In genomic region chr11:12675951-12676711, GRCh38 we compare ENCODE assay signal across 8 cellular contexts. TPM values are rescaled to one million over a fixed set of nuclear protein-coding genes. Genes with fewer than 3 reads are reported as not detected.
DNase-seq lines count a peak whose midpoint lies in the region; ATAC-seq, FAIRE-seq and TF ChIP-seq lines count a peak whose summit lies in the region.

No MANE protein-coding gene starts in this region.

- H3K4me1 ChIP-seq in left ventricle myocardium inferior (peaks cover 65% of the 10 kb centered on the region), astrocyte (ENCODE audit: insufficient read depth, low read length) (peaks cover 33% of the 10 kb centered on the region), liver (ENCODE audit: control insufficient read depth in 4 of 4, insufficient read depth in 4 of 4, low read length in 3 of 4) (peaks cover 2 to 29% (median 13%) of the 10 kb centered on the region in 4 donors), uterus (peaks cover 3 to 10% of the 10 kb centered on the region in 2 donors)

- peak overlapping the region; percentile 94 for H3K4me2 ChIP-seq in astrocyte (ENCODE audit: low read length)

- no peaks in the 10 kb centered on the region for H3K27me3 Mint-ChIP-seq in astrocyte (ENCODE audit: low read depth, unreplicated experiment)

- WGBS in liver, result 24% methylated on average over 11 of the region's 11 CpGs

- H3K9me3 ChIP-seq in left ventricle myocardium inferior (replicated peaks) (no peaks in the 10 kb centered on the region), astrocyte (ENCODE audit: insufficient read depth, low read depth, low read length) (no peaks in the 10 kb centered on the region), liver (ENCODE audit: control insufficient read depth in 4 of 4, low read length in 3 of 4) (no peaks in the 10 kb centered on the region), uterus (no peaks in the 10 kb centered on the region)

- no peak for TF ChIP-seq POLR2A in uterus (IDR thresholded peaks at IDR 0.05)

- H2AFZ ChIP-seq in astrocyte (ENCODE audit: low read depth, low read length), result no peak overlapping the region

- FAIRE-seq in astrocyte (lab: Jason Lieb, UNC), result peak; percentile 83

- peak overlapping the region; percentile 97 for H3K4me3 Mint-ChIP-seq in astrocyte (ENCODE audit: unreplicated experiment)

- intact Hi-C loops in left ventricle myocardium inferior (cut with micrococcal nuclease), result loop anchor here (10.0 kb wide), 1 partner anchor 209 kb away; no protein-coding TSS in a partner anchor
- intact Hi-C loops in Right ventricle myocardium superior (cut with DNase I), result loop anchor here (5.0 to 10.0 kb wide), 4 partner anchors 71 to 261 kb away; no protein-coding TSS in a partner anchor
- intact Hi-C loops in uterus (cut with DNase I; ENCODE audit: low total_unique reads), result loop anchor here (5.0 to 10.0 kb wide), 2 partner anchors 136 to 209 kb away; no protein-coding TSS in a partner anchor

- DNase-seq in left ventricle myocardium inferior (no peak), Right ventricle myocardium superior (no peak), astrocyte (ENCODE audit: low read depth) (peak; percentile 57), uterus (peak in 1 of 2 donors; percentile 56), NOMO-1 (lab: John Stamatoyannopoulos, UW; ENCODE audit: unreplicated experiment in 2 of 2) (no peak)

- peak overlapping the region; percentile 96 for H3K27ac Mint-ChIP-seq in astrocyte (ENCODE audit: unreplicated experiment)

- H4K20me1 ChIP-seq in astrocyte (ENCODE audit: insufficient read depth, low read length), result peaks cover 37% of the 10 kb centered on the region

- H3K4me3 ChIP-seq in left ventricle myocardium inferior (peak overlapping the region; percentile 84), astrocyte (ENCODE audit: insufficient read depth, low read depth, low read length) (peak overlapping the region; percentile 85), liver (ENCODE audit: low read depth in 1 of 3, low read length in 3 of 3) (peak overlapping the region; percentile 33 to 96 (median 73)), uterus (peak overlapping the region; percentile 58 to 96)

- H3K9me3 Mint-ChIP-seq in astrocyte (ENCODE audit: unreplicated experiment), result no peaks in the 10 kb centered on the region

- H3K27me3 ChIP-seq in left ventricle myocardium inferior (ENCODE audit: low read depth) (no peaks in the 10 kb centered on the region), astrocyte (ENCODE audit: insufficient read depth, low read length) (no peaks in the 10 kb centered on the region), liver (ENCODE audit: control insufficient read depth in 4 of 4, insufficient read depth in 4 of 4, low read length in 3 of 4) (no peaks in the 10 kb centered on the region), uterus (no peaks in the 10 kb centered on the region)

- peak overlapping the region; percentile 94 for H3K9ac ChIP-seq in astrocyte (ENCODE audit: low read length)
- H3K9ac ChIP-seq in liver (ENCODE audit: low read depth in 1 of 2, low read length in 2 of 2), result peak overlapping the region; percentile 15 to 96

- peaks cover 2% of the 10 kb centered on the region for H3K36me3 Mint-ChIP-seq in astrocyte (ENCODE audit: low read depth, unreplicated experiment)

- TF ChIP-seq RAD21 in liver (IDR thresholded peaks at IDR 0.05), result peak in 1 of 2 donors; percentile 36

- ATAC-seq in Right ventricle myocardium superior (ENCODE audit: poor library complexity), result no peak
- ATAC-seq in HG03139 (IDR thresholded peaks at IDR 0.05; ENCODE audit: unreplicated experiment), result no peak
- no peak for ATAC-seq in HG03354 (IDR thresholded peaks at IDR 0.05; ENCODE audit: poor library complexity, severe bottlenecking, unreplicated experiment)

- TF ChIP-seq CTCF in left ventricle myocardium inferior (IDR thresholded peaks at IDR 0.05; ENCODE audit: borderline replicate concordance) (no peak), astrocyte (IDR thresholded peaks at IDR 0.05; ENCODE audit: insufficient read depth, low read depth, low read length) (no peak), liver (IDR thresholded peaks at IDR 0.05; ENCODE audit: low read depth, low read length, missing input control) (no peak), uterus (IDR thresholded peaks at IDR 0.05) (no peak)

- peaks cover 62% of the 10 kb centered on the region for H3K79me2 ChIP-seq in astrocyte (ENCODE audit: insufficient read depth, low read length)

- peaks cover 34% of the 10 kb centered on the region for H3K4me1 Mint-ChIP-seq in astrocyte (ENCODE audit: low read depth, unreplicated experiment)

- H3K36me3 ChIP-seq in left ventricle myocardium inferior (no peaks in the 10 kb centered on the region), astrocyte (ENCODE audit: insufficient read depth, low read length) (no peaks in the 10 kb centered on the region), liver (ENCODE audit: control insufficient read depth in 4 of 4, insufficient read depth in 3 of 4, low read depth in 1 of 4, low read length in 3 of 4) (peaks cover 0 to 2% (median 0%) of the 10 kb centered on the region in 4 donors), uterus (no peaks in the 10 kb centered on the region)

- H3K27ac ChIP-seq in left ventricle myocardium inferior (replicated peaks) (peak overlapping the region; percentile 98), astrocyte (ENCODE audit: low read depth, low read length) (peak overlapping the region; percentile 78), liver (ENCODE audit: low read depth in 1 of 2, low read length in 2 of 2) (peak overlapping the region; percentile 59 to 76), uterus (peak overlapping the region; percentile 96 to 100)

TF ChIP-seq in liver, 16 proteins besides CTCF, POLR2A, EP300 and RAD21:
- TF ChIP-seq, protein P1, sequence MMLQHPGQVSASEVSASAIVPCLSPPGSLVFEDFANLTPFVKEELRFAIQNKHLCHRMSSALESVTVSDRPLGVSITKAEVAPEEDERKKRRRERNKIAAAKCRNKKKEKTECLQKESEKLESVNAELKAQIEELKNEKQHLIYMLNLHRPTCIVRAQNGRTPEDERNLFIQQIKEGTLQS (IDR thresholded peaks at IDR 0.05), result no peak
- peak; percentile 42 for TF ChIP-seq YY1 (IDR thresholded peaks at IDR 0.05)

RNA-seq across cellular contexts. Expression of gene TEAD1, which starts 1.9 kb away (rescaled TPM):
- total RNA-seq in left ventricle myocardium inferior (121 TPM), Right ventricle myocardium superior (107 TPM), astrocyte (141 and 149 TPM in 2 replicates), liver (10 to 100 TPM in 1 of 2 donors, 1 to 10 TPM in 1; 9.1 to 38.4 TPM), uterus (100 to 1,000 TPM in 2 of 4 donors, 10 to 100 TPM in 2; 38.8 to 110 (median 75.3) TPM)
- 10 to 100 TPM; 10.7 TPM for polyA plus RNA-seq in liver
